ENCODE assay signal across 28 cellular contexts in genomic region chr5:61869333-61869732, GRCh38.
"Had no signal": no experiment of that assay in that cellular context is flagged by ENCODE, and none has a peak within 500 bp of the region (broad histone marks: within the 10 kb centered on the region; RNA-seq: fewer than 3 reads in every experiment).

No MANE protein-coding gene starts in this region.

- H3K36me3 ChIP-seq: colonic mucosa, esophagus muscularis mucosa, esophagus squamous epithelium, gastrocnemius medialis, gastroesophageal sphincter, heart left ventricle, heart right ventricle had no signal

- FAIRE-seq: endometrium, endothelial cell of umbilical vein, frontal cortex had no signal

- H3K4me3 ChIP-seq: colonic mucosa, coronary artery, dorsolateral prefrontal cortex, esophagus muscularis mucosa, esophagus squamous epithelium, gastrocnemius medialis, gastroesophageal sphincter, heart left ventricle, heart right ventricle, hepatocyte had no signal

- ATAC-seq: effector memory CD8-positive, alpha-beta T cell; esophagus mucosa; foreskin keratinocyte; gastrocnemius medialis; gastroesophageal sphincter; heart left ventricle; heart right ventricle had no signal

- H3K4me1 ChIP-seq: colonic mucosa, esophagus muscularis mucosa, esophagus squamous epithelium, gastrocnemius medialis, gastroesophageal sphincter, heart left ventricle, heart right ventricle had no signal

- H3K79me2 ChIP-seq: hepatocyte had no signal

- DNase-seq: colonic mucosa; cortex of kidney; dermis blood vessel endothelial cell; dorsolateral prefrontal cortex; effector CD4-positive, alpha-beta T cell; effector CD8-positive, alpha-beta T cell; effector memory CD4-positive, alpha-beta T cell; effector memory CD8-positive, alpha-beta T cell; endodermal cell; erythroblast; esophagus squamous epithelium; foreskin fibroblast; foreskin keratinocyte; foreskin melanocyte; gastrocnemius medialis; glutamatergic neuron; head of caudate nucleus; heart left ventricle; heart right ventricle had no signal

- H3K27ac ChIP-seq: colonic mucosa, coronary artery, dorsolateral prefrontal cortex, epithelial cell of prostate, esophagus muscularis mucosa, esophagus squamous epithelium, foreskin keratinocyte, gastrocnemius medialis, gastroesophageal sphincter, heart left ventricle, heart right ventricle, hepatocyte had no signal

- H3K4me2 ChIP-seq: hepatocyte had no signal

- H3K9me3 ChIP-seq: colonic mucosa, esophagus muscularis mucosa, gastrocnemius medialis, gastroesophageal sphincter had no signal

- H3K27me3 ChIP-seq: colonic mucosa, dorsolateral prefrontal cortex, esophagus muscularis mucosa, esophagus squamous epithelium, foreskin keratinocyte, gastrocnemius medialis, gastroesophageal sphincter, heart left ventricle, heart right ventricle, hepatocyte had no signal

- H2AFZ ChIP-seq: hepatocyte had no signal
